Comparison of ENCODE assay signal across 13 cellular contexts in genomic region chr11:46339816-46340215, GRCh38. TPM values are rescaled to one million over a fixed set of nuclear protein-coding genes. Genes with fewer than 3 reads are reported as not detected.
DNase-seq lines count a peak whose midpoint lies in the region; ATAC-seq and TF ChIP-seq lines count a peak whose summit lies in the region.
"Had no signal": no experiment of that assay in that cellular context is flagged by ENCODE, and none has a peak within 500 bp of the region (broad histone marks: within the 10 kb centered on the region; RNA-seq: fewer than 3 reads in every experiment).

No MANE protein-coding gene starts in this region.

- H3K4me3 Mint-ChIP-seq in CD4-positive, CD25-positive, alpha-beta regulatory T cell: peak overlapping the region in 1 of 4 donors; percentile 47
- no peak overlapping the region for H3K4me3 Mint-ChIP-seq in activated CD4-positive, alpha-beta memory T cell treated with anti-CD3 and anti-CD28 coated beads, Interleukin-2, amount 10 ng/mL, durations not matched to agents 7 days and 5 days
- H3K4me3 Mint-ChIP-seq: activated CD4-positive, alpha-beta T cell treated with anti-CD3 and anti-CD28 coated beads, Interleukin-2, amount 10 ng/mL, durations not matched to agents 7 days and 5 days had no signal

- peaks cover 0 to 77% (median 34%) of the 10 kb centered on the region in 4 donors for H3K4me1 Mint-ChIP-seq in CD4-positive, CD25-positive, alpha-beta regulatory T cell
- peaks cover 31% of the 10 kb centered on the region for H3K4me1 Mint-ChIP-seq in activated CD4-positive, alpha-beta memory T cell treated with anti-CD3 and anti-CD28 coated beads, Interleukin-2, amount 10 ng/mL, durations not matched to agents 7 days and 5 days

- peak overlapping the region; percentile 41 for H3K4me2 ChIP-seq in neural cell (ENCODE audit: low read length)

- H3K79me2 ChIP-seq in neural cell (replicated peaks; ENCODE audit: insufficient read depth, low read length): peaks cover under 1% of the 10 kb centered on the region

- peaks cover 24% of the 10 kb centered on the region for H3K27me3 Mint-ChIP-seq in CD4-positive, CD25-positive, alpha-beta regulatory T cell
- H3K27me3 Mint-ChIP-seq in activated CD4-positive, alpha-beta memory T cell treated with anti-CD3 and anti-CD28 coated beads, Interleukin-2, amount 10 ng/mL, durations not matched to agents 7 days and 5 days: peaks cover 27% of the 10 kb centered on the region

- no peak overlapping the region for H2AFZ ChIP-seq in neural cell (ENCODE audit: low read depth, low read length)

- H3K36me3 Mint-ChIP-seq in CD4-positive, CD25-positive, alpha-beta regulatory T cell: peaks cover 4% of the 10 kb centered on the region
- no peaks in the 10 kb centered on the region for H3K36me3 Mint-ChIP-seq in activated CD4-positive, alpha-beta memory T cell treated with anti-CD3 and anti-CD28 coated beads, Interleukin-2, amount 10 ng/mL, durations not matched to agents 7 days and 5 days (ENCODE audit: low read depth)

- H3K9me2 ChIP-seq in neural cell (ENCODE audit: insufficient read depth, low read length): no peaks in the 10 kb centered on the region

- H3F3A ChIP-seq in neural cell (ENCODE audit: insufficient read depth, low read length, poor library complexity, severe bottlenecking): no peaks in the 10 kb centered on the region

- peak overlapping the region; percentile 28 to 84 (median 77) for H3K27ac Mint-ChIP-seq in CD4-positive, CD25-positive, alpha-beta regulatory T cell
- no peak overlapping the region for H3K27ac Mint-ChIP-seq in activated CD4-positive, alpha-beta memory T cell treated with anti-CD3 and anti-CD28 coated beads, Interleukin-2, amount 10 ng/mL, durations not matched to agents 7 days and 5 days
- H3K27ac Mint-ChIP-seq: activated CD4-positive, alpha-beta T cell treated with anti-CD3 and anti-CD28 coated beads, Interleukin-2, amount 10 ng/mL, durations not matched to agents 7 days and 5 days had no signal

- H3K9ac ChIP-seq in NT2/D1 (ENCODE audit: insufficient read length, low read depth) (peak overlapping the region; percentile 68), neural cell (ENCODE audit: low read length) (peak overlapping the region; percentile 61)

- H3K4me3 ChIP-seq in CD4-positive, CD25-positive, alpha-beta regulatory T cell (ENCODE audit: low read depth, low read length): no peak overlapping the region
- peak overlapping the region; percentile 23 for H3K4me3 ChIP-seq in NT2/D1 (ENCODE audit: insufficient read length, low read depth)
- no peak overlapping the region for H3K4me3 ChIP-seq in fibroblast of the aortic adventitia (ENCODE audit: low read depth, low read length)
- peak overlapping the region; percentile 54 for H3K4me3 ChIP-seq in neural cell (ENCODE audit: low read length)

- no peaks in the 10 kb centered on the region for H3K27me3 ChIP-seq in CD4-positive, CD25-positive, alpha-beta regulatory T cell (ENCODE audit: control insufficient read depth, insufficient read depth, low read length)
- H3K27me3 ChIP-seq in NT2/D1 (ENCODE audit: insufficient read depth, insufficient read length) (peaks cover 3% of the 10 kb centered on the region), neural cell (ENCODE audit: insufficient read depth, low read depth, low read length) (no peaks in the 10 kb centered on the region)

- H3K4me1 ChIP-seq in CD4-positive, CD25-positive, alpha-beta regulatory T cell (ENCODE audit: control insufficient read depth, insufficient read depth, low read length, poor library complexity, severe bottlenecking): peaks cover 19% of the 10 kb centered on the region
- peaks cover 60% of the 10 kb centered on the region for H3K4me1 ChIP-seq in NT2/D1 (ENCODE audit: insufficient read depth, insufficient read length)

- no peaks in the 10 kb centered on the region for H3K36me3 ChIP-seq in CD4-positive, CD25-positive, alpha-beta regulatory T cell (ENCODE audit: control insufficient read depth, insufficient read depth, low read length)
- H3K36me3 ChIP-seq in NT2/D1 (ENCODE audit: insufficient read depth, insufficient read length, low read length) (no peaks in the 10 kb centered on the region), neural cell (ENCODE audit: insufficient read depth, low read length) (no peaks in the 10 kb centered on the region)

- H4K20me1 ChIP-seq in neural cell (ENCODE audit: insufficient read depth): no peaks in the 10 kb centered on the region

- CTCF ChIA-PET in activated CD4-positive, alpha-beta memory T cell treated with anti-CD3 and anti-CD28 coated beads, Interleukin-2, amount 10 ng/mL, durations not matched to agents 7 days and 5 days (lab: Charles Lee): interaction anchor here (1.2 kb wide), 1 partner anchor 12 kb away, joined by 6 read pairs; no protein-coding TSS in a partner anchor

- no peak for TF ChIP-seq EP300 in neural cell (conservative IDR thresholded peaks at IDR 0.05; ENCODE audit: poor library complexity, severe bottlenecking)

- TF ChIP-seq CTCF in fibroblast of the aortic adventitia (IDR thresholded peaks at IDR 0.05; ENCODE audit: insufficient read depth, low read length) (no peak), neural cell (IDR thresholded peaks at IDR 0.05; ENCODE audit: poor library complexity, severe bottlenecking) (no peak)

- POLR2A ChIA-PET in activated CD4-positive, alpha-beta memory T cell treated with anti-CD3 and anti-CD28 coated beads, Interleukin-2, amount 10 ng/mL, durations not matched to agents 7 days and 5 days (lab: Charles Lee): interaction anchor here (1.4 kb wide), 1 partner anchor 9 kb away, joined by 8 read pairs; no protein-coding TSS in a partner anchor

- no peaks in the 10 kb centered on the region for H3K9me3 ChIP-seq in CD4-positive, CD25-positive, alpha-beta regulatory T cell (ENCODE audit: control insufficient read depth in 2 of 2, low read length in 2 of 2)
- H3K9me3 ChIP-seq in NT2/D1 (ENCODE audit: insufficient read depth, low read length) (no peaks in the 10 kb centered on the region), neural cell (ENCODE audit: low read length) (no peaks in the 10 kb centered on the region)
- H3K9me3 ChIP-seq: Caco-2 had no signal

- DNase-seq in CD4-positive, CD25-positive, alpha-beta regulatory T cell: no peak
- no peak for DNase-seq in NT2/D1 (ENCODE audit: low read depth, low spot score)
- DNase-seq in fibroblast of the aortic adventitia (ENCODE audit: low read depth): peak; percentile 27
- no peak for DNase-seq in stimulated activated CD4-positive, alpha-beta T cell treated with anti-CD3 and anti-CD28 coated beads, Interleukin-2, amount 100 ng/mL, for 48 hours
- DNase-seq in NCI-H128 (lab: John Stamatoyannopoulos, UW; ENCODE audit: unreplicated experiment): no peak
- DNase-seq in activated CD4-positive, alpha-beta memory T cell treated with anti-CD3 and anti-CD28 coated beads, Interleukin-2, amount 10 ng/mL, durations not matched to agents 7 days and 5 days: no peak
- DNase-seq: activated CD4-positive, alpha-beta T cell treated with anti-CD3 and anti-CD28 coated beads, Interleukin-2, amount 10 ng/mL, durations not matched to agents 7 days and 5 days; activated effector memory CD4-positive, alpha-beta T cell treated with anti-CD3 and anti-CD28 coated beads, Interleukin-2, amount 50 U/mL, for 16 hours; Caco-2; effector memory CD4-positive, alpha-beta T cell had no signal

- H3K9me3 Mint-ChIP-seq in CD4-positive, CD25-positive, alpha-beta regulatory T cell: peaks cover 0 to 2% (median 0%) of the 10 kb centered on the region in 7 donors
- no peaks in the 10 kb centered on the region for H3K9me3 Mint-ChIP-seq in activated CD4-positive, alpha-beta memory T cell treated with anti-CD3 and anti-CD28 coated beads, Interleukin-2, amount 10 ng/mL, durations not matched to agents 7 days and 5 days
- H3K9me3 Mint-ChIP-seq: activated CD4-positive, alpha-beta T cell treated with anti-CD3 and anti-CD28 coated beads, Interleukin-2, amount 10 ng/mL, durations not matched to agents 7 days and 5 days had no signal

- H3K27ac ChIP-seq in CD4-positive, CD25-positive, alpha-beta regulatory T cell (ENCODE audit: insufficient read depth, low read length, poor library complexity, severe bottlenecking): no peak overlapping the region
- H3K27ac ChIP-seq in neural cell (ENCODE audit: low read length): peak overlapping the region; percentile 84

- ATAC-seq in CD4-positive, CD25-positive, alpha-beta regulatory T cell (ENCODE audit: low read depth in 2 of 2): no peak
- ATAC-seq in GM19395 (IDR thresholded peaks at IDR 0.05; ENCODE audit: unreplicated experiment): no peak

- TF ChIP-seq RAD21 in neural cell (conservative IDR thresholded peaks at IDR 0.05): no peak

TF ChIP-seq in neural cell, 6 proteins besides CTCF, POLR2A, EP300 and RAD21:
- TF ChIP-seq SMC3 (conservative IDR thresholded peaks at IDR 0.05; ENCODE audit: poor library complexity) (no peak), EZH2 (IDR thresholded peaks at IDR 0.05; ENCODE audit: borderline replicate concordance, insufficient read depth, low read length, poor library complexity, severe bottlenecking) (no peak)

RNA-seq across cellular contexts. Expression of gene DGKZ, which starts 7.4 kb away (rescaled TPM):
- 234 TPM for total RNA-seq in CD4-positive, CD25-positive, alpha-beta regulatory T cell
- 10 to 100 TPM; 36.6 to 48.6 (median 44.8) TPM for polyA plus RNA-seq in CD4-positive, CD25-positive, alpha-beta regulatory T cell
- total RNA-seq in fibroblast of the aortic adventitia (ENCODE audit: low replicate concordance): 27.1 and 37.7 TPM in 2 replicates
- 55.7 and 91.0 TPM in 2 replicates for polyA plus RNA-seq in neural cell
- polyA minus RNA-seq in neural cell: 62.5 and 66.7 TPM in 2 replicates
- total RNA-seq in activated CD4-positive, alpha-beta memory T cell treated with anti-CD3 and anti-CD28 coated beads, Interleukin-2, amount 10 ng/mL, durations not matched to agents 7 days and 5 days: 100 to 1,000 TPM; 141 to 143 TPM

RNA-seq across cellular contexts. Expression of gene MDK, which starts 41.7 kb away (rescaled TPM):
- total RNA-seq in CD4-positive, CD25-positive, alpha-beta regulatory T cell: 6.1 TPM
- polyA plus RNA-seq in CD4-positive, CD25-positive, alpha-beta regulatory T cell: not detected
- total RNA-seq in fibroblast of the aortic adventitia (ENCODE audit: low replicate concordance): 52.2 and 96.0 TPM in 2 replicates
- 90.3 and 120 TPM in 2 replicates for polyA plus RNA-seq in neural cell
- 34.3 and 38.1 TPM in 2 replicates for polyA minus RNA-seq in neural cell
- total RNA-seq in activated CD4-positive, alpha-beta memory T cell treated with anti-CD3 and anti-CD28 coated beads, Interleukin-2, amount 10 ng/mL, durations not matched to agents 7 days and 5 days: 1 to 10 TPM; 3.5 to 4.1 TPM

RNA-seq across cellular contexts. Expression of gene CHRM4, which starts 51.8 kb away (rescaled TPM):
- 2.8 TPM for total RNA-seq in CD4-positive, CD25-positive, alpha-beta regulatory T cell
- polyA plus RNA-seq in CD4-positive, CD25-positive, alpha-beta regulatory T cell: 1 to 10 TPM in 1 of 4 donors, under 1 TPM in 2, not detected in 1; 0.15 to 1.1 (median 0.84) TPM
- not detected in 2 replicates for total RNA-seq in fibroblast of the aortic adventitia (ENCODE audit: low replicate concordance)
- polyA plus RNA-seq in neural cell: 8.2 and 11.6 TPM in 2 replicates
- polyA minus RNA-seq in neural cell: 18.4 and 24.1 TPM in 2 replicates
- total RNA-seq in activated CD4-positive, alpha-beta memory T cell treated with anti-CD3 and anti-CD28 coated beads, Interleukin-2, amount 10 ng/mL, durations not matched to agents 7 days and 5 days: under 1 TPM; 0.30 to 0.38 TPM
- total RNA-seq: posterior vena cava had no signal

Comparison
In these comparisons a context has a peak if more than half of its experiments do, and no peak if none do; other contexts are left out.
1. H3K4me3 ChIP-seq: peak in NT2/D1 (single experiment) and neural cell (single experiment); none in CD4-positive, CD25-positive, alpha-beta regulatory T cell (single experiment) and fibroblast of the aortic adventitia (single experiment).